8 cellular contexts compared by ENCODE assay signal in the genomic region with DNA sequence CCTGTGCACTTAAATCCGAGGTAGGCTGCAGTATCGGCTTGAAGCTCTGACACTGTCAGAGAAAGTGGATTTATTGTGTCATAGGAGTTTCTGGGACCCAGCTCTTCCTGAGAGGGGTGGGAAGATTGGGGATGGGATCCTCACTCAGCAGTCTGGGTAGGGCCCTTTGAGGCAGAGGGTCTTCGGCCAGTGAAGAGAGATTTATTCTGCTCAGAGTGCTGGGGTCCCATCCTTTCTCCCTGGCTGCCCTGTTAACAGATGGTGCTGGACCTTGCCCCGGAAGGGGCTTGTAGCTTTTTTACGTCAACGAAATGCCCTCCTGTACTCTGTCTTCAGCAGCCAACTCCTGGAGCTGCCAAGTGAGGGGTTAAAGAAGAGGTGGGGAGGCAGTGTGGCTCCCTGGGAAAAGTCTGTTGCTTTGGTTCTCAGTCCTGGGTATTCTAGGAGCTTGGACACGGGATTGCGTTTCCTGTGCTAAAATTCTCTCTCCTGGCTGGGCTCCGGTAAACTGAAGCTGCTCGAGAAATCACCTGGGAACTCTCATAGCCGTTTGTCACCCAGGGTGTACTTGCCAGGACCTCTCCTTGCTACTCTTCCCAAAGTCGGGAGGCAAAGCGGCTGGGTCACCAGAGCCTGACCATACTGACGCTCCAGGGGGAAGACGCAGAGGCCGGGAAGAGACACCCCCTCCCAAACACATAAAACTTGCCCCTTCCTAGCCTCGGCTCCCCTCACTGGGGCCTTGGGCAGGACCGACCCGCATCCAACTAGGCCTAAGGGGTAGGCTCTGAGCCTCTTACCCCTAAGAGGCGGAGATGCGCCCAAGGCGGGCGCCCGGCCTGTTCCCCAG. TPM values are rescaled to one million over a fixed set of nuclear protein-coding genes. Genes with fewer than 3 reads are reported as not detected.
DNase-seq lines count a peak whose midpoint lies in the region; ATAC-seq and TF ChIP-seq lines count a peak whose summit lies in the region.

No MANE protein-coding gene starts in this region.

- peaks cover 8% of the 10 kb centered on the region for H3K36me3 Mint-ChIP-seq in memory B cell

- H3K27ac ChIP-seq in KMS-11 (peak overlapping the region; percentile 94), cingulate gyrus (ENCODE audit: low read depth, low read length) (peak overlapping the region; percentile 99), uterus (peak overlapping the region; percentile 98 to 99)

- no peak overlapping the region for H3K4me3 ChIP-seq in KMS-11 (IDR thresholded peaks at IDR 0.05; ENCODE audit: insufficient read depth, low read depth, low read length)
- peak overlapping the region; percentile 72 for H3K4me3 ChIP-seq in uterus

- no peak for ATAC-seq in memory B cell (ENCODE audit: low read depth)

- no peaks in the 10 kb centered on the region for H3K27me3 Mint-ChIP-seq in memory B cell

- H2AFZ ChIP-seq in KMS-11 (ENCODE audit: low read depth): peak overlapping the region; percentile 96

- no peaks in the 10 kb centered on the region for H3K9me3 Mint-ChIP-seq in memory B cell

- no peaks in the 10 kb centered on the region for H3K9me3 ChIP-seq in uterus

- no peaks in the 10 kb centered on the region for H3K4me1 ChIP-seq in KMS-11 (ENCODE audit: low read depth, poor library complexity, severe bottlenecking)
- peaks cover 11 to 14% of the 10 kb centered on the region in 2 donors for H3K4me1 ChIP-seq in uterus

- no peaks in the 10 kb centered on the region for H4K20me1 ChIP-seq in KMS-11 (ENCODE audit: insufficient read depth)

- no peak for TF ChIP-seq POLR2A in uterus (IDR thresholded peaks at IDR 0.05)

- no peak for TF ChIP-seq CTCF in KMS-11 (conservative IDR thresholded peaks at IDR 0.05; ENCODE audit: low read depth, low read length)
- TF ChIP-seq CTCF in uterus (IDR thresholded peaks at IDR 0.05): no peak

- peak overlapping the region; percentile 78 for H3K4me2 ChIP-seq in KMS-11

- peak overlapping the region; percentile 94 for H3K27ac Mint-ChIP-seq in memory B cell

- H3K36me3 ChIP-seq in KMS-11 (ENCODE audit: insufficient read depth) (no peaks in the 10 kb centered on the region), uterus (no peaks in the 10 kb centered on the region)

- H3K4me3 Mint-ChIP-seq in memory B cell: peak overlapping the region; percentile 92

- no peaks in the 10 kb centered on the region for H3K27me3 ChIP-seq in KMS-11 (ENCODE audit: insufficient read depth, low read depth)
- no peaks in the 10 kb centered on the region for H3K27me3 ChIP-seq in uterus

- intact Hi-C loops in uterus (cut with DNase I; ENCODE audit: low total_unique reads): no loop called here

- DNase-seq in DMS79 treated with DMSO at 0.1 percent for 48 hours (lab: John Stamatoyannopoulos, UW) (peak; percentile 5), DMS79 (lab: John Stamatoyannopoulos, UW) (no peak), memory B cell (ENCODE audit: low spot score in 2 of 2) (no peak), uterus (peak in 1 of 2 donors; percentile 43), NCI-H446 treated with DMSO at 0.1 percent for 48 hours (lab: John Stamatoyannopoulos, UW) (no peak)
- DNase-seq in stimulated activated CD8-positive, alpha-beta memory T cell treated with anti-CD3 and anti-CD28 coated beads, Interleukin-4, amount 100 ng/mL, for 48 hours: no peak

- H3K9ac ChIP-seq in KMS-11: peak overlapping the region; percentile 98

- peaks cover 11% of the 10 kb centered on the region; the same call in 1 of the 2 replicates for H3K79me2 ChIP-seq in KMS-11 (ENCODE audit: insufficient read depth, low read depth)

- peaks cover 17% of the 10 kb centered on the region for H3K4me1 Mint-ChIP-seq in memory B cell

RNA-seq across cellular contexts. Expression of gene SMDT1, which starts 0.8 kb away (rescaled TPM):
- 10 to 100 TPM in 3 of 4 donors, 1 to 10 TPM in 1; 8.3 to 98.0 (median 33.2) TPM for total RNA-seq in uterus

RNA-seq across cellular contexts. Expression of gene PHETA2, which starts 4.6 kb away (rescaled TPM):
- total RNA-seq in uterus: 10 to 100 TPM; 16.8 to 39.7 (median 18.7) TPM

RNA-seq across cellular contexts. Expression of gene NAGA, which starts 8.1 kb away (rescaled TPM):
- total RNA-seq in uterus: 10 to 100 TPM in 3 of 4 donors, 1 to 10 TPM in 1; 9.5 to 44.0 (median 28.8) TPM

RNA-seq across cellular contexts. Expression of gene NDUFA6, which starts 11.9 kb away (rescaled TPM):
- 100 to 1,000 TPM in 1 of 4 donors, 10 to 100 TPM in 3; 36.5 to 116 (median 46.0) TPM for total RNA-seq in uterus

RNA-seq across cellular contexts. Expression of gene CYP2D6, which starts 51.9 kb away (rescaled TPM):
- 1 to 10 TPM in 1 of 4 donors, under 1 TPM in 1, not detected in 2; 0.62 to 2.0 TPM for total RNA-seq in uterus
